ENCODE assay signal across 10 cellular contexts in the genomic region with DNA sequence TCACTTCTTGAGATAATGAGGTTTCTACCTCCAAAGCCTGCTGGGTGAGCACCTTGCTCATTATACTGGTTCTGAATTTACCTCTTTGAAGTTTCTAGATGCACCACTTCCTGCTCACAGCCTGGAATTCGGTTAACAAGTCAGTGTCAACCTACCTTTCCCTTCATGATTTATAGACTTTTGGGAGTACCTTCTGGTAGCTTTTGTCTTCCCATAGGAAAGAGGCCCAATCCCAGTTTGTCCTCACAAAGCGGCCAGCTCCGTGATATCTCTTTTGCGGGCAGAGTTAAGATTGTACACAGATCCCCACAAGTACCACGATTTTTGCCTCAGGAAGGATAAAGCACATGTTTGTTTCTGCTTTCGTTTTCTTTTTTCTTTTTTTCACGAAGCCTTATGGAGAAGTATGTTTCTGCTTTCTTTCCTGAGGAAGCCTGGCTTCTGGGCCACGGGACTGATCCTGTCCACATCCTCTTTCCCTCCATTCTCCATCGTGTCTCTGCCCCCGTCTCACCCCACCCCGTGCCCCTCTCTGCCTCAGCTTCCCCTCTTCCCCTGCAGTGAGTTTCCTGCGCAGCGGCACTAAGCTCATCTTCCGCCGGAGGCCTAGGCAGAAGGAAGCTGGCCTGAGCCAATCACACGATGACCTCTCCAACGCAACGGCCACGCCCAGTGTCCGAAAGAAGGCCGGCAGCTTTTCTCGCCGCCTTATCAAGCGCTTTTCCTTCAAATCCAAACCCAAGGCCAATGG.
A peak's percentile ranks its signal among the peaks of the same experiment; 100 is the strongest.
DNase-seq lines count a peak whose midpoint lies in the region; ATAC-seq and TF ChIP-seq lines count a peak whose summit lies in the region.
"Had no signal": no experiment of that assay in that cellular context is flagged by ENCODE, and none has a peak within 500 bp of the region (broad histone marks: within the 10 kb centered on the region; RNA-seq: fewer than 3 reads in every experiment).

No MANE protein-coding gene starts in this region.

- no peak for TF ChIP-seq CTCF in nephron progenitor cell (IDR thresholded peaks at IDR 0.05)
- no peak for TF ChIP-seq CTCF in MM.1S (IDR thresholded peaks at IDR 0.05; ENCODE audit: low read length)

- no peak overlapping the region for H3K4me3 ChIP-seq in MM.1S (ENCODE audit: low read length)

- ATAC-seq in GM19455 (IDR thresholded peaks at IDR 0.05; ENCODE audit: unreplicated experiment) (no peak), HG02588 (IDR thresholded peaks at IDR 0.05; ENCODE audit: unreplicated experiment) (no peak)
- ATAC-seq: foreskin keratinocyte had no signal

- no peak overlapping the region for H2AFZ ChIP-seq in MM.1S (ENCODE audit: low read length)

- H3K9me3 ChIP-seq in MM.1S (replicated peaks; ENCODE audit: insufficient read depth, low read length) = no peaks in the 10 kb centered on the region

- intact Hi-C loops in dendritic cell treated with granulocyte-macrophage colony-stimulating factor and Interleukin-4, amounts not matched to agents 40 ng/mL and 50 ng/mL, for 4 days (cut with micrococcal nuclease) = loop anchor here (1.0 kb wide), 1 partner anchor 7 kb away; no protein-coding TSS in a partner anchor

- DNase-seq in stimulated activated CD4-positive, alpha-beta T cell treated with anti-CD3 and anti-CD28 coated beads, Interleukin-15, amount 100 ng/mL, for 24 hours = peak; percentile 47
- DNase-seq in stimulated activated CD4-positive, alpha-beta T cell treated with anti-CD3 and anti-CD28 coated beads, Interleukin-4, amount 100 ng/mL, for 4 hours = no peak
- DNase-seq in nephron progenitor cell (no peak), MM.1S (no peak), NCI-H187 treated with DMSO at 0.1 percent for 48 hours (lab: John Stamatoyannopoulos, UW) (no peak)
- DNase-seq: foreskin keratinocyte, occipital lobe had no signal

- no peak overlapping the region for H3K4me2 ChIP-seq in MM.1S (ENCODE audit: low read depth, low read length)

- no peaks in the 10 kb centered on the region for H3K27me3 Mint-ChIP-seq in dendritic cell treated with granulocyte-macrophage colony-stimulating factor and Interleukin-4, amounts not matched to agents 40 ng/mL and 50 ng/mL, for 4 days
- peaks cover 3% of the 10 kb centered on the region for H3K27me3 Mint-ChIP-seq in nephron progenitor cell (ENCODE audit: low read depth, poor library complexity)

- H3K27ac Mint-ChIP-seq in dendritic cell treated with granulocyte-macrophage colony-stimulating factor and Interleukin-4, amounts not matched to agents 40 ng/mL and 50 ng/mL, for 4 days = peak overlapping the region; percentile 97
- peak overlapping the region; percentile 41 for H3K27ac Mint-ChIP-seq in nephron progenitor cell

- no peak overlapping the region for H3K9ac ChIP-seq in MM.1S (ENCODE audit: low read length)

- peaks cover 5% of the 10 kb centered on the region; the same call in 1 of the 2 replicates for H3K4me1 ChIP-seq in MM.1S (ENCODE audit: low read length)
- H3K4me1 ChIP-seq: foreskin keratinocyte had no signal

- H3K9me2 ChIP-seq in MM.1S (replicated peaks; ENCODE audit: insufficient read depth, low read length) = no peaks in the 10 kb centered on the region

- peaks cover 4% of the 10 kb centered on the region; the same call in 1 of the 2 replicates for H3K79me2 ChIP-seq in MM.1S (ENCODE audit: low read length)

- peak overlapping the region; percentile 80 for H3K4me3 Mint-ChIP-seq in dendritic cell treated with granulocyte-macrophage colony-stimulating factor and Interleukin-4, amounts not matched to agents 40 ng/mL and 50 ng/mL, for 4 days
- no peak overlapping the region for H3K4me3 Mint-ChIP-seq in nephron progenitor cell

- H3K9me3 Mint-ChIP-seq in dendritic cell treated with granulocyte-macrophage colony-stimulating factor and Interleukin-4, amounts not matched to agents 40 ng/mL and 50 ng/mL, for 4 days = no peaks in the 10 kb centered on the region
- H3K9me3 Mint-ChIP-seq in nephron progenitor cell = no peaks in the 10 kb centered on the region

- peaks cover 62% of the 10 kb centered on the region for H3K4me1 Mint-ChIP-seq in dendritic cell treated with granulocyte-macrophage colony-stimulating factor and Interleukin-4, amounts not matched to agents 40 ng/mL and 50 ng/mL, for 4 days (ENCODE audit: low read depth)
- H3K4me1 Mint-ChIP-seq in nephron progenitor cell = peaks cover 16% of the 10 kb centered on the region

- peaks cover 78% of the 10 kb centered on the region for H3K36me3 Mint-ChIP-seq in dendritic cell treated with granulocyte-macrophage colony-stimulating factor and Interleukin-4, amounts not matched to agents 40 ng/mL and 50 ng/mL, for 4 days (ENCODE audit: low read depth)
- peaks cover 19% of the 10 kb centered on the region for H3K36me3 Mint-ChIP-seq in nephron progenitor cell (ENCODE audit: low read depth)

- H3K27me3 ChIP-seq in MM.1S (replicated peaks; ENCODE audit: insufficient read depth, low read length) = no peaks in the 10 kb centered on the region
- H3K27me3 ChIP-seq: foreskin keratinocyte had no signal

- H3F3A ChIP-seq in MM.1S (ENCODE audit: insufficient read depth, low read length) = peaks cover 10% of the 10 kb centered on the region; the same call in 1 of the 2 replicates

- peaks cover 9% of the 10 kb centered on the region; the same call in 1 of the 2 replicates for H3K36me3 ChIP-seq in MM.1S (replicated peaks; ENCODE audit: insufficient read depth, low read length)

- no peaks in the 10 kb centered on the region for H4K20me1 ChIP-seq in MM.1S (ENCODE audit: insufficient read depth, low read length)

- H3K27ac ChIP-seq in MM.1S (ENCODE audit: low read length) = no peak overlapping the region
- H3K27ac ChIP-seq: foreskin keratinocyte had no signal
